ENCODE assay signal across 1 cellular context in genomic region chr1:169892176-169892818, GRCh38.
A peak's percentile ranks its signal among the peaks of the same experiment; 100 is the strongest.
TF ChIP-seq lines count a peak whose summit lies in the region.

No MANE protein-coding gene starts in this region.

TF ChIP-seq in K562, 482 proteins besides CTCF, POLR2A, EP300 and RAD21 (continued from another document):
- TF ChIP-seq, protein P1, sequence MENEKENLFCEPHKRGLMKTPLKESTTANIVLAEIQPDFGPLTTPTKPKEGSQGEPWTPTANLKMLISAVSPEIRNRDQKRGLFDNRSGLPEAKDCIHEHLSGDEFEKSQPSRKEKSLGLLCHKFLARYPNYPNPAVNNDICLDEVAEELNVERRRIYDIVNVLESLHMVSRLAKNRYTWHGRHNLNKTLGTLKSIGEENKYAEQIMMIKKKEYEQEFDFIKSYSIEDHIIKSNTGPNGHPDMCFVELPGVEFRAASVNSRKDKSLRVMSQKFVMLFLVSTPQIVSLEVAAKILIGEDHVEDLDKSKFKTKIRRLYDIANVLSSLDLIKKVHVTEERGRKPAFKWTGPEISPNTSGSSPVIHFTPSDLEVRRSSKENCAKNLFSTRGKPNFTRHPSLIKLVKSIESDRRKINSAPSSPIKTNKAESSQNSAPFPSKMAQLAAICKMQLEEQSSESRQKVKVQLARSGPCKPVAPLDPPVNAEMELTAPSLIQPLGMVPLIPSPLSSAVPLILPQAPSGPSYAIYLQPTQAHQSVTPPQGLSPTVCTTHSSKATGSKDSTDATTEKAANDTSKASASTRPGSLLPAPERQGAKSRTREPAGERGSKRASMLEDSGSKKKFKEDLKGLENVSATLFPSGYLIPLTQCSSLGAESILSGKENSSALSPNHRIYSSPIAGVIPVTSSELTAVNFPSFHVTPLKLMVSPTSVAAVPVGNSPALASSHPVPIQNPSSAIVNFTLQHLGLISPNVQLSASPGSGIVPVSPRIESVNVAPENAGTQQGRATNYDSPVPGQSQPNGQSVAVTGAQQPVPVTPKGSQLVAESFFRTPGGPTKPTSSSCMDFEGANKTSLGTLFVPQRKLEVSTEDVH (IDR thresholded peaks at IDR 0.05; ENCODE audit: low read depth, partially characterized antibody): no peak
- no peak for TF ChIP-seq USF2 (CRISPR knock-in tag; IDR thresholded peaks at IDR 0.05)
- no peak for TF ChIP-seq ZNF146 (CRISPR knock-in tag; IDR thresholded peaks at IDR 0.05; ENCODE audit: unreplicated experiment)
- peak; percentile 98 for TF ChIP-seq ZNF316 (IDR thresholded peaks at IDR 0.05)
- no peak for TF ChIP-seq GATAD2B (IDR thresholded peaks at IDR 0.05; ENCODE audit: borderline replicate concordance)
- TF ChIP-seq ZSCAN29 (IDR thresholded peaks at IDR 0.05): no peak
- TF ChIP-seq C11orf30 (IDR thresholded peaks at IDR 0.05; ENCODE audit: low read depth): peak; percentile 96
- no peak for TF ChIP-seq NFRKB (IDR thresholded peaks at IDR 0.05; ENCODE audit: low read depth)
- TF ChIP-seq MTA3 (IDR thresholded peaks at IDR 0.05; ENCODE audit: borderline replicate concordance): no peak
- peak; percentile 98 for TF ChIP-seq MAFF (IDR thresholded peaks at IDR 0.05; ENCODE audit: low read length)
- TF ChIP-seq ELF1 (tag; IDR thresholded peaks at IDR 0.05): no peak
- no peak for TF ChIP-seq NCOA6 (IDR thresholded peaks at IDR 0.05)
- TF ChIP-seq MTA2 (IDR thresholded peaks at IDR 0.05; ENCODE audit: low read depth): no peak
- TF ChIP-seq, protein P2, sequence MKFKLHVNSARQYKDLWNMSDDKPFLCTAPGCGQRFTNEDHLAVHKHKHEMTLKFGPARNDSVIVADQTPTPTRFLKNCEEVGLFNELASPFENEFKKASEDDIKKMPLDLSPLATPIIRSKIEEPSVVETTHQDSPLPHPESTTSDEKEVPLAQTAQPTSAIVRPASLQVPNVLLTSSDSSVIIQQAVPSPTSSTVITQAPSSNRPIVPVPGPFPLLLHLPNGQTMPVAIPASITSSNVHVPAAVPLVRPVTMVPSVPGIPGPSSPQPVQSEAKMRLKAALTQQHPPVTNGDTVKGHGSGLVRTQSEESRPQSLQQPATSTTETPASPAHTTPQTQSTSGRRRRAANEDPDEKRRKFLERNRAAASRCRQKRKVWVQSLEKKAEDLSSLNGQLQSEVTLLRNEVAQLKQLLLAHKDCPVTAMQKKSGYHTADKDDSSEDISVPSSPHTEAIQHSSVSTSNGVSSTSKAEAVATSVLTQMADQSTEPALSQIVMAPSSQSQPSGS (CRISPR knock-in tag; IDR thresholded peaks at IDR 0.05): no peak
- TF ChIP-seq EZH2 (IDR thresholded peaks at IDR 0.05; ENCODE audit: borderline replicate concordance, low read depth, low read length): no peak
- TF ChIP-seq, protein P3, sequence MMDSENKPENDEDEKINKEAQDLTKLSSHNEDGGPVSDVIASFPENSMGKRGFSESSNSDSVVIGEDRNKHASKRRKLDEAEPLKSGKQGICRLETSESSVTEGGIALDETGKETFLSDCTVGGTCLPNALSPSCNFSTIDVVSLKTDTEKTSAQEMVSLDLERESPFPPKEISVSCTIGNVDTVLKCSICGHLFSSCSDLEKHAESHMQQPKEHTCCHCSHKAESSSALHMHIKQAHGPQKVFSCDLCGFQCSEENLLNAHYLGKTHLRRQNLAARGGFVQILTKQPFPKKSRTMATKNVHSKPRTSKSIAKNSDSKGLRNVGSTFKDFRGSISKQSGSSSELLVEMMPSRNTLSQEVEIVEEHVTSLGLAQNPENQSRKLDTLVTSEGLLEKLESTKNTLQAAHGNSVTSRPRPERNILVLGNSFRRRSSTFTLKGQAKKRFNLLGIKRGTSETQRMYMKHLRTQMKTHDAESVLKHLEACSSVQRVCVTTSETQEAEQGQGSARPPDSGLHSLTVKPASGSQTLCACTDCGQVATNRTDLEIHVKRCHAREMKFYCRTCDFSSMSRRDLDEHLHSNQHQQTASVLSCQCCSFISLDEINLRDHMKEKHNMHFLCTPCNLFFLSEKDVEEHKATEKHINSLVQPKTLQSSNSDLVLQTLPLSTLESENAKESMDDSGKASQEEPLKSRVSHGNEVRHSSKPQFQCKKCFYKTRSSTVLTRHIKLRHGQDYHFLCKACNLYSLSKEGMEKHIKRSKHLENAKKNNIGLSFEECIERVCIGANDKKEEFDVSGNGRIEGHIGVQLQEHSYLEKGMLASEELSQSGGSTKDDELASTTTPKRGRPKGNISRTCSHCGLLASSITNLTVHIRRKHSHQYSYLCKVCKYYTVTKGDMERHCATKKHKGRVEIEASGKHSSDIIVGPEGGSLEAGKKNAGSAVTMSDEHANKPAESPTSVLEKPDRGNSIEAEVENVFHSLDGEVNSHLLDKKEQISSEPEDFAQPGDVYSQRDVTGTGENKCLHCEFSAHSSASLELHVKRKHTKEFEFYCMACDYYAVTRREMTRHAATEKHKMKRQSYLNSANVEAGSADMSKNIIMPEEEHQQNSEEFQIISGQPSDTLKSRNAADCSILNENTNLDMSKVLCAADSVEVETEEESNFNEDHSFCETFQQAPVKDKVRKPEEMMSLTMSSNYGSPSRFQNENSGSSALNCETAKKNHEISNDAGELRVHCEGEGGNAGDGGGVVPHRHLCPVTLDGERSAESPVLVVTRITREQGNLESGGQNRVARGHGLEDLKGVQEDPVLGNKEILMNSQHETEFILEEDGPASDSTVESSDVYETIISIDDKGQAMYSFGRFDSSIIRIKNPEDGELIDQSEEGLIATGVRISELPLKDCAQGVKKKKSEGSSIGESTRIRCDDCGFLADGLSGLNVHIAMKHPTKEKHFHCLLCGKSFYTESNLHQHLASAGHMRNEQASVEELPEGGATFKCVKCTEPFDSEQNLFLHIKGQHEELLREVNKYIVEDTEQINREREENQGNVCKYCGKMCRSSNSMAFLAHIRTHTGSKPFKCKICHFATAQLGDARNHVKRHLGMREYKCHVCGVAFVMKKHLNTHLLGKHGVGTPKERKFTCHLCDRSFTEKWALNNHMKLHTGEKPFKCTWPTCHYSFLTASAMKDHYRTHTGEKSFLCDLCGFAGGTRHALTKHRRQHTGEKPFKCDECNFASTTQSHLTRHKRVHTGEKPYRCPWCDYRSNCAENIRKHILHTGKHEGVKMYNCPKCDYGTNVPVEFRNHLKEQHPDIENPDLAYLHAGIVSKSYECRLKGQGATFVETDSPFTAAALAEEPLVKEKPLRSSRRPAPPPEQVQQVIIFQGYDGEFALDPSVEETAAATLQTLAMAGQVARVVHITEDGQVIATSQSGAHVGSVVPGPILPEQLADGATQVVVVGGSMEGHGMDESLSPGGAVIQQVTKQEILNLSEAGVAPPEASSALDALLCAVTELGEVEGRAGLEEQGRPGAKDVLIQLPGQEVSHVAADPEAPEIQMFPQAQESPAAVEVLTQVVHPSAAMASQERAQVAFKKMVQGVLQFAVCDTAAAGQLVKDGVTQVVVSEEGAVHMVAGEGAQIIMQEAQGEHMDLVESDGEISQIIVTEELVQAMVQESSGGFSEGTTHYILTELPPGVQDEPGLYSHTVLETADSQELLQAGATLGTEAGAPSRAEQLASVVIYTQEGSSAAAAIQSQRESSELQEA (IDR thresholded peaks at IDR 0.05; ENCODE audit: low read depth): no peak
- no peak for TF ChIP-seq DDX20 (tag; IDR thresholded peaks at IDR 0.05; ENCODE audit: low read depth)
- no peak for TF ChIP-seq TSC22D4 (tag; IDR thresholded peaks at IDR 0.05)
- no peak for TF ChIP-seq L3MBTL2 (IDR thresholded peaks at IDR 0.05)
- no peak for TF ChIP-seq HNRNPK (IDR thresholded peaks at IDR 0.05; ENCODE audit: low read depth, low read length, poor library complexity, severe bottlenecking)
- no peak for TF ChIP-seq ZNF274 (IDR thresholded peaks at IDR 0.05; ENCODE audit: borderline replicate concordance, low read depth, low read length)
- no peak for TF ChIP-seq GATAD2A (IDR thresholded peaks at IDR 0.05)
- TF ChIP-seq SREBF2 (CRISPR knock-in tag; IDR thresholded peaks at IDR 0.05): no peak
- peak; percentile 95 for TF ChIP-seq MAFG (tag; conservative IDR thresholded peaks at IDR 0.05)
- no peak for TF ChIP-seq ZFX (CRISPR knock-in tag; IDR thresholded peaks at IDR 0.05)
- no peak for TF ChIP-seq ZFP1 (CRISPR knock-in tag; IDR thresholded peaks at IDR 0.05)
- TF ChIP-seq RFX7 (CRISPR knock-in tag; IDR thresholded peaks at IDR 0.05): no peak
- TF ChIP-seq MAFK (IDR thresholded peaks at IDR 0.05; ENCODE audit: low read length): peak; percentile 98
- TF ChIP-seq ZNF224 (CRISPR knock-in tag; IDR thresholded peaks at IDR 0.05): no peak
- no peak for TF ChIP-seq PKNOX1 (IDR thresholded peaks at IDR 0.05)
TF ChIP-seq in K562: peak in this region for 5.
